19 cellular contexts compared by ENCODE assay signal in genomic region chr6:129253731-129254130, GRCh38.
DNase-seq lines count a peak whose midpoint lies in the region; ATAC-seq lines count a peak whose summit lies in the region.
"Had no signal": no experiment of that assay in that cellular context is flagged by ENCODE, and none has a peak within 500 bp of the region (broad histone marks: within the 10 kb centered on the region; RNA-seq: fewer than 3 reads in every experiment).

No MANE protein-coding gene starts in this region.

- ATAC-seq in activated T-helper 17 cell treated with anti-CD3 and anti-CD28 coated beads, Interleukin-2, amount 50 U/mL, for 72 hours (replicated peaks), result peak; percentile 84
- ATAC-seq in GM21381 (IDR thresholded peaks at IDR 0.05; ENCODE audit: unreplicated experiment), result no peak
- ATAC-seq: CD8-positive, alpha-beta T cell had no signal

- H3K4me1 Mint-ChIP-seq in activated T-helper 17 cell treated with anti-CD3 and anti-CD28 coated beads, Interleukin-2, amount 50 U/mL, for 72 hours, result peaks cover 15% of the 10 kb centered on the region

- peaks cover 12% of the 10 kb centered on the region for H3K27me3 Mint-ChIP-seq in activated T-helper 17 cell treated with anti-CD3 and anti-CD28 coated beads, Interleukin-2, amount 50 U/mL, for 72 hours

- peak overlapping the region; percentile 41 for H3K4me3 Mint-ChIP-seq in activated T-helper 17 cell treated with anti-CD3 and anti-CD28 coated beads, Interleukin-2, amount 50 U/mL, for 72 hours
- H3K4me3 Mint-ChIP-seq: CD8-positive, alpha-beta T cell had no signal

- H3K27ac Mint-ChIP-seq in activated T-helper 17 cell treated with anti-CD3 and anti-CD28 coated beads, Interleukin-2, amount 50 U/mL, for 72 hours, result no peak overlapping the region
- H3K27ac Mint-ChIP-seq: CD8-positive, alpha-beta T cell had no signal

- H3K36me3 Mint-ChIP-seq in activated T-helper 17 cell treated with anti-CD3 and anti-CD28 coated beads, Interleukin-2, amount 50 U/mL, for 72 hours (ENCODE audit: low read depth), result no peaks in the 10 kb centered on the region
- H3K36me3 Mint-ChIP-seq: CD8-positive, alpha-beta T cell had no signal

- no peaks in the 10 kb centered on the region for H3K9me3 Mint-ChIP-seq in activated T-helper 17 cell treated with anti-CD3 and anti-CD28 coated beads, Interleukin-2, amount 50 U/mL, for 72 hours
- H3K9me3 Mint-ChIP-seq: CD8-positive, alpha-beta T cell had no signal

- DNase-seq in activated CD4-positive, alpha-beta T cell treated with anti-CD3 and anti-CD28 coated beads, Interleukin-2, amount 50 U/mL, for 48 hours, result peak; percentile 3 to 11
- no peak for DNase-seq in activated CD4-positive, alpha-beta T cell treated with anti-CD3 and anti-CD28 coated beads, Interleukin-2, amount 50 U/mL, for 1 hour
- peak; percentile 16 for DNase-seq in stimulated activated CD4-positive, alpha-beta T cell treated with anti-CD3 and anti-CD28 coated beads, Interleukin-15, amount 100 ng/mL, for 24 hours
- DNase-seq in stimulated activated CD4-positive, alpha-beta T cell treated with anti-CD3 and anti-CD28 coated beads, Interleukin-4, amount 100 ng/mL, for 1 hour, result no peak
- no peak for DNase-seq in ecto neural progenitor cell (ENCODE audit: low spot score)
- DNase-seq: Calu3; CD8-positive, alpha-beta T cell; GF-D8; GM23248; NCI-H1048; NCI-H1436 treated with DMSO at 0.1 percent for 48 hours; NCI-H2029; NCI-H2171 treated with DMSO at 0.1 percent for 48 hours; NCI-H446 treated with DMSO at 0.1 percent for 48 hours; NCI-H748 treated with DMSO at 0.1 percent for 48 hours; OCI-M1; SHP77 had no signal

Comparison
In these comparisons a context has a peak if more than half of its experiments do, and no peak if none do; other contexts are left out.
1. DNase-seq: peak in activated CD4-positive, alpha-beta T cell treated with anti-CD3 and anti-CD28 coated beads, Interleukin-2, amount 50 U/mL, for 48 hours (2 of 2) and stimulated activated CD4-positive, alpha-beta T cell treated with anti-CD3 and anti-CD28 coated beads, Interleukin-15, amount 100 ng/mL, for 24 hours (single experiment); none in activated CD4-positive, alpha-beta T cell treated with anti-CD3 and anti-CD28 coated beads, Interleukin-2, amount 50 U/mL, for 1 hour (single experiment), stimulated activated CD4-positive, alpha-beta T cell treated with anti-CD3 and anti-CD28 coated beads, Interleukin-4, amount 100 ng/mL, for 1 hour (single experiment) and ecto neural progenitor cell (single experiment).